In genomic region chr11:119363874-119364590, GRCh38 we compare ENCODE assay signal across 8 cellular contexts. TPM values are rescaled to one million over a fixed set of nuclear protein-coding genes. Genes with fewer than 3 reads are reported as not detected.
DNase-seq lines count a peak whose midpoint lies in the region; ATAC-seq and TF ChIP-seq lines count a peak whose summit lies in the region.

No MANE protein-coding gene starts in this region.

- ATAC-seq in lung (ENCODE audit: insufficient read depth, low FRiP score) (peak; percentile 51), GM21529 (IDR thresholded peaks at IDR 0.05; ENCODE audit: unreplicated experiment) (no peak)

- intact Hi-C loops in activated CD4-positive, alpha-beta T cell treated with anti-CD3 and anti-CD28 coated beads, Interleukin-2, amount 10 ng/mL, durations not matched to agents 24 days and 14 days (cut with micrococcal nuclease) = loop anchor here (1.0 kb wide), 1 partner anchor 17 kb away; the partner anchor contains the start of gene USP2

- no peak overlapping the region for H3K27ac Mint-ChIP-seq in IgD-negative memory B cell
- no peak overlapping the region for H3K27ac Mint-ChIP-seq in activated CD4-positive, alpha-beta T cell treated with anti-CD3 and anti-CD28 coated beads, Interleukin-2, amount 10 ng/mL, durations not matched to agents 24 days and 14 days

- H3K27ac ChIP-seq in lung (ENCODE audit: low read depth in 1 of 2, low read length in 1 of 2) = peak overlapping the region in 1 of 2 donors; percentile 95

- H3K36me3 Mint-ChIP-seq in IgD-negative memory B cell = no peaks in the 10 kb centered on the region
- no peaks in the 10 kb centered on the region for H3K36me3 Mint-ChIP-seq in activated CD4-positive, alpha-beta T cell treated with anti-CD3 and anti-CD28 coated beads, Interleukin-2, amount 10 ng/mL, durations not matched to agents 24 days and 14 days (ENCODE audit: low read depth)

- WGBS in lung, 2 donors = 3% methylated on average over 56 to 88 of the region's 88 CpGs

- H3K36me3 ChIP-seq in lung (ENCODE audit: control insufficient read depth in 2 of 2, insufficient read depth in 2 of 2, low read length in 2 of 2) = no peaks in the 10 kb centered on the region

- H3K27me3 Mint-ChIP-seq in IgD-negative memory B cell = peaks cover 44% of the 10 kb centered on the region
- H3K27me3 Mint-ChIP-seq in activated CD4-positive, alpha-beta T cell treated with anti-CD3 and anti-CD28 coated beads, Interleukin-2, amount 10 ng/mL, durations not matched to agents 24 days and 14 days = peaks cover 42% of the 10 kb centered on the region

- peak; percentile 34 for DNase-seq in DMS53 treated with DMSO at 0.1 percent for 48 hours (lab: John Stamatoyannopoulos, UW; ENCODE audit: unreplicated experiment)
- peak; percentile 90 for DNase-seq in activated CD4-positive, alpha-beta T cell treated with anti-CD3 and anti-CD28 coated beads, Interleukin-2, amount 10 ng/mL, durations not matched to agents 24 days and 14 days
- DNase-seq in dermis blood vessel endothelial cell = peak; percentile 60
- DNase-seq in lung (ENCODE audit: low spot score) = no peak
- peak; percentile 22 for DNase-seq in stimulated activated CD8-positive, alpha-beta memory T cell treated with anti-CD3 and anti-CD28 coated beads, Interleukin-12 subunit alpha, Interleukin-12 subunit beta, amount 100 ng/mL, for 1 hour (ENCODE audit: low read depth)
- DNase-seq in SHP77 treated with DMSO at 0.1 percent for 48 hours (lab: John Stamatoyannopoulos, UW) = no peak

- no peak for TF ChIP-seq CTCF in lung (IDR thresholded peaks at IDR 0.05; ENCODE audit: control extremely low read depth, extremely low read depth)

- H3K4me3 ChIP-seq in lung = no peak overlapping the region

- H3K27me3 ChIP-seq in lung (ENCODE audit: control insufficient read depth, insufficient read depth) = no peaks in the 10 kb centered on the region

- peaks cover 4 to 18% (median 5%) of the 10 kb centered on the region in 3 donors for H3K4me1 Mint-ChIP-seq in IgD-negative memory B cell
- peaks cover 7% of the 10 kb centered on the region for H3K4me1 Mint-ChIP-seq in activated CD4-positive, alpha-beta T cell treated with anti-CD3 and anti-CD28 coated beads, Interleukin-2, amount 10 ng/mL, durations not matched to agents 24 days and 14 days

- H3K9me3 Mint-ChIP-seq in IgD-negative memory B cell = peaks cover 0 to 4% (median 0%) of the 10 kb centered on the region in 3 donors
- no peaks in the 10 kb centered on the region for H3K9me3 Mint-ChIP-seq in activated CD4-positive, alpha-beta T cell treated with anti-CD3 and anti-CD28 coated beads, Interleukin-2, amount 10 ng/mL, durations not matched to agents 24 days and 14 days

- H3K4me1 ChIP-seq in lung (ENCODE audit: control insufficient read depth in 2 of 2, insufficient read depth in 2 of 2, low read length in 2 of 2) = peaks cover 2 to 10% of the 10 kb centered on the region in 2 donors

- H3K4me3 Mint-ChIP-seq in IgD-negative memory B cell = peak overlapping the region in 3 of 4 donors; percentile 15 to 88 (median 88)
- peak overlapping the region; percentile 81 for H3K4me3 Mint-ChIP-seq in activated CD4-positive, alpha-beta T cell treated with anti-CD3 and anti-CD28 coated beads, Interleukin-2, amount 10 ng/mL, durations not matched to agents 24 days and 14 days

- no peaks in the 10 kb centered on the region for H3K9me3 ChIP-seq in lung (ENCODE audit: control insufficient read depth in 2 of 2, insufficient read depth in 1 of 2, low read length in 1 of 2)

RNA-seq across cellular contexts. Expression of gene USP2, which starts 17.5 kb away (rescaled TPM):
- not detected for polyA plus RNA-seq in IgD-negative memory B cell
- total RNA-seq in activated CD4-positive, alpha-beta T cell treated with anti-CD3 and anti-CD28 coated beads, Interleukin-2, amount 10 ng/mL, durations not matched to agents 24 days and 14 days = 0.09 and 0.35 TPM in 2 replicates
- total RNA-seq in dermis blood vessel endothelial cell = 0.33 and 1.2 TPM in 2 replicates
- 1 to 10 TPM; 4.9 to 6.5 TPM for total RNA-seq in lung
- polyA plus RNA-seq in lung = 1 to 10 TPM; 1.7 to 2.1 TPM

RNA-seq across cellular contexts. Expression of gene MFRP, which starts 17.5 kb away (rescaled TPM):
- polyA plus RNA-seq in IgD-negative memory B cell (not detected), lung (not detected)
- not detected in 2 replicates for total RNA-seq in activated CD4-positive, alpha-beta T cell treated with anti-CD3 and anti-CD28 coated beads, Interleukin-2, amount 10 ng/mL, durations not matched to agents 24 days and 14 days
- total RNA-seq in dermis blood vessel endothelial cell (not detected in 2 replicates), lung (not detected)

RNA-seq across cellular contexts. Expression of gene C1QTNF5, which starts 23.3 kb away (rescaled TPM):
- polyA plus RNA-seq in IgD-negative memory B cell (not detected), lung (10 to 100 TPM; 28.0 to 34.9 TPM)
- not detected in 2 replicates for total RNA-seq in activated CD4-positive, alpha-beta T cell treated with anti-CD3 and anti-CD28 coated beads, Interleukin-2, amount 10 ng/mL, durations not matched to agents 24 days and 14 days
- total RNA-seq in dermis blood vessel endothelial cell (60.2 and 127 TPM in 2 replicates), lung (10 to 100 TPM; 20.2 to 28.6 TPM)

RNA-seq across cellular contexts. Expression of gene RNF26, which starts 29.7 kb away (rescaled TPM):
- polyA plus RNA-seq in IgD-negative memory B cell = 41.1 TPM
- 26.5 and 26.8 TPM in 2 replicates for total RNA-seq in activated CD4-positive, alpha-beta T cell treated with anti-CD3 and anti-CD28 coated beads, Interleukin-2, amount 10 ng/mL, durations not matched to agents 24 days and 14 days
- 3.2 and 16.8 TPM in 2 replicates for total RNA-seq in dermis blood vessel endothelial cell
- 10 to 100 TPM in 1 of 2 donors, 1 to 10 TPM in 1; 8.2 to 25.4 TPM for total RNA-seq in lung
- polyA plus RNA-seq in lung = 10 to 100 TPM; 11.0 to 16.3 TPM

RNA-seq across cellular contexts. Expression of gene MCAM, which starts 47.1 kb away (rescaled TPM):
- polyA plus RNA-seq in IgD-negative memory B cell (1.3 TPM), lung (100 to 1,000 TPM in 1 of 2 donors, 10 to 100 TPM in 1; 51.9 to 120 TPM)
- total RNA-seq in activated CD4-positive, alpha-beta T cell treated with anti-CD3 and anti-CD28 coated beads, Interleukin-2, amount 10 ng/mL, durations not matched to agents 24 days and 14 days = 7.5 and 8.1 TPM in 2 replicates
- total RNA-seq in dermis blood vessel endothelial cell (1,172 and 1,718 TPM in 2 replicates), lung (100 to 1,000 TPM; 127 to 174 TPM)

Comparison
In these comparisons a context has a peak if more than half of its experiments do, and no peak if none do; other contexts are left out.
1. DNase-seq: peak in DMS53 treated with DMSO at 0.1 percent for 48 hours (single experiment), activated CD4-positive, alpha-beta T cell treated with anti-CD3 and anti-CD28 coated beads, Interleukin-2, amount 10 ng/mL, durations not matched to agents 24 days and 14 days (single experiment), dermis blood vessel endothelial cell (single experiment) and stimulated activated CD8-positive, alpha-beta memory T cell treated with anti-CD3 and anti-CD28 coated beads, Interleukin-12 subunit alpha, Interleukin-12 subunit beta, amount 100 ng/mL, for 1 hour (single experiment); none in lung (single experiment) and SHP77 treated with DMSO at 0.1 percent for 48 hours (single experiment).
2. RNA of gene C1QTNF5, which starts 23.3 kb away (total RNA-seq): 60.2 to 127 TPM in dermis blood vessel endothelial cell and 20.2 to 28.6 TPM in lung; not detected in activated CD4-positive, alpha-beta T cell treated with anti-CD3 and anti-CD28 coated beads, Interleukin-2, amount 10 ng/mL, durations not matched to agents 24 days and 14 days; every median in the first group is over 10 times any median in the second.